In genomic region chr12:57803317-57803893, GRCh38 we compare ENCODE assay signal across 8 cellular contexts. TPM values are rescaled to one million over a fixed set of nuclear protein-coding genes. Genes with fewer than 3 reads are reported as not detected.
DNase-seq lines count a peak whose midpoint lies in the region; ATAC-seq and TF ChIP-seq lines count a peak whose summit lies in the region.

No MANE protein-coding gene starts in this region.

- CTCF ChIA-PET in naive thymus-derived CD4-positive, alpha-beta T cell (lab: Charles Lee): interaction anchor here (0.6 to 3.9 kb wide), 19 partner anchors 9 to 221 kb away, joined by 3 to 53 read pairs (median 4); no protein-coding TSS in a partner anchor

- no peaks in the 10 kb centered on the region for H3K9me3 Mint-ChIP-seq in naive thymus-derived CD4-positive, alpha-beta T cell

- no peak overlapping the region for H3K4me3 Mint-ChIP-seq in naive thymus-derived CD4-positive, alpha-beta T cell

- H3K36me3 ChIP-seq in naive thymus-derived CD4-positive, alpha-beta T cell (ENCODE audit: control insufficient read depth in 2 of 3, insufficient read depth in 3 of 3, low read length in 3 of 3): peaks cover 0 to 53% (median 9%) of the 10 kb centered on the region in 3 experiments

- no peak overlapping the region for H3K4me3 ChIP-seq in epithelial cell of proximal tubule (ENCODE audit: low read depth, low read length)
- H3K4me3 ChIP-seq in naive thymus-derived CD4-positive, alpha-beta T cell (ENCODE audit: low read length): no peak overlapping the region

- peak; percentile 62 for DNase-seq in NCI-H82 (lab: John Stamatoyannopoulos, UW)
- DNase-seq in NCI-H82 treated with DMSO at 0.1 percent for 48 hours (lab: John Stamatoyannopoulos, UW; ENCODE audit: unreplicated experiment): no peak
- peak; percentile 26 for DNase-seq in MV-4-11 (lab: John Stamatoyannopoulos, UW)
- peak; percentile 17 to 20 for DNase-seq in activated CD4-positive, alpha-beta T cell treated with anti-CD3 and anti-CD28 coated beads for 4 hours
- no peak for DNase-seq in epithelial cell of proximal tubule (ENCODE audit: low read depth)
- DNase-seq in naive thymus-derived CD4-positive, alpha-beta T cell: peak in 6 of 9 donors; percentile 23 to 46 (median 35)

- POLR2A ChIA-PET in naive thymus-derived CD4-positive, alpha-beta T cell (lab: Charles Lee): interaction anchor here (0.8 to 1.6 kb wide), 3 partner anchors 13 to 43 kb away, joined by 3 to 4 read pairs (median 3); partner anchors contain the start of gene CTDSP2

- no peaks in the 10 kb centered on the region for H3K4me1 ChIP-seq in naive thymus-derived CD4-positive, alpha-beta T cell (ENCODE audit: control insufficient read depth in 2 of 2, insufficient read depth in 2 of 2, low read length in 2 of 2)

- TF ChIP-seq CTCF in epithelial cell of proximal tubule (conservative IDR thresholded peaks at IDR 0.05; ENCODE audit: low read depth, low read length): peak; percentile 89

- H3K27me3 Mint-ChIP-seq in naive thymus-derived CD4-positive, alpha-beta T cell: no peaks in the 10 kb centered on the region

- no peaks in the 10 kb centered on the region for H3K9me3 ChIP-seq in naive thymus-derived CD4-positive, alpha-beta T cell (ENCODE audit: control insufficient read depth in 2 of 3, low read length in 3 of 3)

- H3K27ac Mint-ChIP-seq in naive thymus-derived CD4-positive, alpha-beta T cell: peak overlapping the region in 1 of 9 donors; percentile 21

- no peaks in the 10 kb centered on the region for H3K27me3 ChIP-seq in naive thymus-derived CD4-positive, alpha-beta T cell (ENCODE audit: control insufficient read depth in 2 of 2, insufficient read depth in 2 of 2, low read length in 2 of 2)

- intact Hi-C loops in naive thymus-derived CD4-positive, alpha-beta T cell (cut with micrococcal nuclease): loop anchor here (1.0 kb wide), 4 partner anchors 28 to 102 kb away; no protein-coding TSS in a partner anchor

- ATAC-seq in naive thymus-derived CD4-positive, alpha-beta T cell: peak; percentile 60
- ATAC-seq in GM18517 (IDR thresholded peaks at IDR 0.05; ENCODE audit: unreplicated experiment): no peak
- ATAC-seq in HG02938 (IDR thresholded peaks at IDR 0.05; ENCODE audit: unreplicated experiment): no peak

- peaks cover 5 to 33% (median 6%) of the 10 kb centered on the region in 5 donors for H3K36me3 Mint-ChIP-seq in naive thymus-derived CD4-positive, alpha-beta T cell

- H3K27ac ChIP-seq in naive thymus-derived CD4-positive, alpha-beta T cell (ENCODE audit: low read depth, low read length): no peak overlapping the region

- H3K4me1 Mint-ChIP-seq in naive thymus-derived CD4-positive, alpha-beta T cell: peaks cover 0 to 7% (median 0%) of the 10 kb centered on the region in 7 donors

RNA-seq across cellular contexts. Expression of gene AVIL, which starts 15.1 kb away (rescaled TPM):
- total RNA-seq in epithelial cell of proximal tubule: 0.07 TPM in 1 of 2 replicates, not detected in the other
- 10 to 100 TPM in 2 of 5 experiments, 1 to 10 TPM in 3; 1.7 to 20.3 (median 8.2) TPM for total RNA-seq in naive thymus-derived CD4-positive, alpha-beta T cell
- under 1 TPM; 0.17 to 0.32 TPM for polyA plus RNA-seq in naive thymus-derived CD4-positive, alpha-beta T cell

RNA-seq across cellular contexts. Expression of gene TSFM, which starts 20.8 kb away (rescaled TPM):
- 30.6 and 42.8 TPM in 2 replicates for total RNA-seq in epithelial cell of proximal tubule
- total RNA-seq in naive thymus-derived CD4-positive, alpha-beta T cell: 10 to 100 TPM; 17.8 to 34.9 (median 22.3) TPM
- 10 to 100 TPM; 26.4 to 30.0 TPM for polyA plus RNA-seq in naive thymus-derived CD4-positive, alpha-beta T cell

RNA-seq across cellular contexts. Expression of gene EEF1AKMT3, which starts 31.0 kb away (rescaled TPM):
- total RNA-seq in epithelial cell of proximal tubule: 4.2 and 11.2 TPM in 2 replicates
- 1 to 10 TPM; 1.4 to 5.0 (median 2.1) TPM for total RNA-seq in naive thymus-derived CD4-positive, alpha-beta T cell
- 1 to 10 TPM; 3.0 to 3.2 TPM for polyA plus RNA-seq in naive thymus-derived CD4-positive, alpha-beta T cell

RNA-seq across cellular contexts. Expression of gene METTL1, which starts 31.5 kb away (rescaled TPM):
- total RNA-seq in epithelial cell of proximal tubule: 27.3 and 43.2 TPM in 2 replicates
- 10 to 100 TPM; 11.8 to 30.9 (median 16.0) TPM for total RNA-seq in naive thymus-derived CD4-positive, alpha-beta T cell
- polyA plus RNA-seq in naive thymus-derived CD4-positive, alpha-beta T cell: 10 to 100 TPM; 13.1 to 20.5 TPM

RNA-seq across cellular contexts. Expression of gene CYP27B1, which starts 36.5 kb away (rescaled TPM):
- total RNA-seq in epithelial cell of proximal tubule: 0.87 and 3.6 TPM in 2 replicates
- 1 to 10 TPM in 4 of 5 experiments, under 1 TPM in 1; 0.97 to 2.6 (median 1.7) TPM for total RNA-seq in naive thymus-derived CD4-positive, alpha-beta T cell
- polyA plus RNA-seq in naive thymus-derived CD4-positive, alpha-beta T cell: under 1 TPM in 1 of 2 donors, not detected in 1; 0.20 TPM

Comparison
In these comparisons a context has a peak if more than half of its experiments do, and no peak if none do; other contexts are left out.
1. DNase-seq: peak in NCI-H82 (single experiment), MV-4-11 (single experiment), activated CD4-positive, alpha-beta T cell treated with anti-CD3 and anti-CD28 coated beads for 4 hours (2 of 2) and naive thymus-derived CD4-positive, alpha-beta T cell (6 of 9); none in NCI-H82 treated with DMSO at 0.1 percent for 48 hours (single experiment) and epithelial cell of proximal tubule (single experiment).